In genomic region chr2:129863350-129863749, GRCh38 we compare ENCODE assay signal across 33 cellular contexts.
"Had no signal": no experiment of that assay in that cellular context is flagged by ENCODE, and none has a peak within 500 bp of the region (broad histone marks: within the 10 kb centered on the region; RNA-seq: fewer than 3 reads in every experiment).

No MANE protein-coding gene starts in this region.

- H3K4me3 ChIP-seq: adrenal gland, body of pancreas, cardiac muscle cell, colonic mucosa, dorsolateral prefrontal cortex, esophagus muscularis mucosa, gastrocnemius medialis, heart left ventricle had no signal

- H3K27me3 Mint-ChIP-seq: activated CD4-positive, alpha-beta memory T cell treated with anti-CD3 and anti-CD28 coated beads for 36 hours; activated CD4-positive, alpha-beta T cell treated with anti-CD3 and anti-CD28 coated beads for 36 hours; activated CD4-positive, alpha-beta T cell treated with anti-CD3 and anti-CD28 coated beads, Interleukin-2, amount 10 ng/mL, durations not matched to agents 24 days and 14 days; activated naive CD4-positive, alpha-beta T cell treated with anti-CD3 and anti-CD28 coated beads, Interleukin-2, amount 50 U/mL, for 24 hours; activated naive CD8-positive, alpha-beta T cell treated with anti-CD3 and anti-CD28 coated beads for 36 hours; activated naive CD8-positive, alpha-beta T cell treated with anti-CD3 and anti-CD28 coated beads, Interleukin-2, amount 50 U/mL, for 24 hours; dendritic cell treated with granulocyte-macrophage colony-stimulating factor and Interleukin-4, amounts not matched to agents 40 ng/mL and 50 ng/mL, for 4 days had no signal

- H3K4me3 Mint-ChIP-seq: activated CD4-positive, alpha-beta memory T cell treated with anti-CD3 and anti-CD28 coated beads for 36 hours; activated CD4-positive, alpha-beta T cell treated with anti-CD3 and anti-CD28 coated beads for 36 hours; activated CD4-positive, alpha-beta T cell treated with anti-CD3 and anti-CD28 coated beads, Interleukin-2, amount 10 ng/mL, durations not matched to agents 24 days and 14 days; activated CD8-positive, alpha-beta T cell treated with anti-CD3 and anti-CD28 coated beads, Interleukin-2, amount 10 ng/mL, durations not matched to agents 7 days and 5 days; activated naive CD4-positive, alpha-beta T cell treated with anti-CD3 and anti-CD28 coated beads for 36 hours; activated naive CD4-positive, alpha-beta T cell treated with anti-CD3 and anti-CD28 coated beads, Interleukin-2, amount 50 U/mL, for 24 hours; activated naive CD8-positive, alpha-beta T cell treated with anti-CD3 and anti-CD28 coated beads for 36 hours; activated naive CD8-positive, alpha-beta T cell treated with anti-CD3 and anti-CD28 coated beads, Interleukin-2, amount 50 U/mL, for 24 hours; activated T-cell treated with anti-CD3 and anti-CD28 coated beads, Interleukin-2, amount 50 U/mL, for 4 hours; activated T-helper 1 cell treated with anti-CD3 and anti-CD28 coated beads, Interleukin-12 subunit alpha, Interleukin-12 subunit beta, Interleukin-2, Interleukin-4 antibody, amounts not matched to agents 30 ng/mL and 10 ng/mL and 1 ng/mL, durations not matched to agents 14 hours and 24 hours and 36 hours; dendritic cell treated with granulocyte-macrophage colony-stimulating factor and Interleukin-4, amounts not matched to agents 40 ng/mL and 50 ng/mL, for 4 days; T-helper 17 cell had no signal

- H3K27me3 ChIP-seq: adrenal gland, body of pancreas, cardiac muscle cell, colonic mucosa, dorsolateral prefrontal cortex, esophagus muscularis mucosa, foreskin keratinocyte, gastrocnemius medialis, heart left ventricle had no signal

- H3K9me3 ChIP-seq: adrenal gland, body of pancreas, colonic mucosa, esophagus muscularis mucosa, gastrocnemius medialis, heart left ventricle had no signal

- H3K9me3 Mint-ChIP-seq: activated CD4-positive, alpha-beta memory T cell treated with anti-CD3 and anti-CD28 coated beads for 36 hours; activated CD4-positive, alpha-beta T cell treated with anti-CD3 and anti-CD28 coated beads, Interleukin-2, amount 10 ng/mL, durations not matched to agents 24 days and 14 days; activated naive CD4-positive, alpha-beta T cell treated with anti-CD3 and anti-CD28 coated beads for 36 hours; activated naive CD4-positive, alpha-beta T cell treated with anti-CD3 and anti-CD28 coated beads, Interleukin-2, amount 50 U/mL, for 24 hours; activated naive CD8-positive, alpha-beta T cell treated with anti-CD3 and anti-CD28 coated beads for 36 hours; activated naive CD8-positive, alpha-beta T cell treated with anti-CD3 and anti-CD28 coated beads, Interleukin-2, amount 50 U/mL, for 24 hours; activated T-cell treated with anti-CD3 and anti-CD28 coated beads, Interleukin-2, amount 50 U/mL, for 4 hours; activated T-helper 1 cell treated with anti-CD3 and anti-CD28 coated beads, Interleukin-12 subunit alpha, Interleukin-12 subunit beta, Interleukin-2, Interleukin-4 antibody, amounts not matched to agents 30 ng/mL and 10 ng/mL and 1 ng/mL, durations not matched to agents 14 hours and 24 hours and 36 hours; activated T-helper 2 cell treated with anti-CD3 and anti-CD28 coated beads, Interferon-gamma antibody, Interleukin-2, Interleukin-4, amounts not matched to agents 10 μg/mL and 5 μg/mL and 100 μg/mL, durations not matched to agents 14 hours and 24 hours and 36 hours; dendritic cell treated with granulocyte-macrophage colony-stimulating factor and Interleukin-4, amounts not matched to agents 40 ng/mL and 50 ng/mL, for 4 days had no signal

- H3K27ac Mint-ChIP-seq: activated CD4-positive, alpha-beta memory T cell treated with anti-CD3 and anti-CD28 coated beads for 36 hours; activated CD4-positive, alpha-beta T cell treated with anti-CD3 and anti-CD28 coated beads for 36 hours; activated CD4-positive, alpha-beta T cell treated with anti-CD3 and anti-CD28 coated beads, Interleukin-2, amount 10 ng/mL, durations not matched to agents 24 days and 14 days; activated CD8-positive, alpha-beta T cell treated with anti-CD3 and anti-CD28 coated beads, Interleukin-2, amount 10 ng/mL, durations not matched to agents 7 days and 5 days; activated naive CD4-positive, alpha-beta T cell treated with anti-CD3 and anti-CD28 coated beads for 36 hours; activated naive CD4-positive, alpha-beta T cell treated with anti-CD3 and anti-CD28 coated beads, Interleukin-2, amount 50 U/mL, for 24 hours; activated naive CD8-positive, alpha-beta T cell treated with anti-CD3 and anti-CD28 coated beads for 36 hours; activated naive CD8-positive, alpha-beta T cell treated with anti-CD3 and anti-CD28 coated beads, Interleukin-2, amount 50 U/mL, for 24 hours; activated T-helper 1 cell treated with anti-CD3 and anti-CD28 coated beads, Interleukin-12 subunit alpha, Interleukin-12 subunit beta, Interleukin-2, Interleukin-4 antibody, amounts not matched to agents 30 ng/mL and 10 ng/mL and 1 ng/mL, durations not matched to agents 14 hours and 24 hours and 36 hours; activated T-helper 2 cell treated with anti-CD3 and anti-CD28 coated beads, Interferon-gamma antibody, Interleukin-2, Interleukin-4, amounts not matched to agents 10 μg/mL and 5 μg/mL and 100 μg/mL, durations not matched to agents 14 hours and 24 hours and 36 hours; dendritic cell treated with granulocyte-macrophage colony-stimulating factor and Interleukin-4, amounts not matched to agents 40 ng/mL and 50 ng/mL, for 4 days; T-helper 17 cell had no signal

- ATAC-seq: activated CD4-positive, alpha-beta T cell treated with anti-CD3 and anti-CD28 coated beads for 36 hours; activated CD8-positive, alpha-beta T cell treated with anti-CD3 and anti-CD28 coated beads, Interleukin-2, amount 10 ng/mL, durations not matched to agents 7 days and 5 days; activated naive CD8-positive, alpha-beta T cell treated with anti-CD3 and anti-CD28 coated beads, Interleukin-2, amount 50 U/mL, for 24 hours; activated T-cell treated with anti-CD3 and anti-CD28 coated beads, Interleukin-2, amount 50 U/mL, for 4 hours; body of pancreas; gastrocnemius medialis; heart left ventricle; T-helper 17 cell had no signal

- H3K4me1 Mint-ChIP-seq: activated CD4-positive, alpha-beta T cell treated with anti-CD3 and anti-CD28 coated beads for 36 hours; activated CD4-positive, alpha-beta T cell treated with anti-CD3 and anti-CD28 coated beads, Interleukin-2, amount 10 ng/mL, durations not matched to agents 24 days and 14 days; activated naive CD4-positive, alpha-beta T cell treated with anti-CD3 and anti-CD28 coated beads, Interleukin-2, amount 50 U/mL, for 24 hours; activated naive CD8-positive, alpha-beta T cell treated with anti-CD3 and anti-CD28 coated beads for 36 hours; activated naive CD8-positive, alpha-beta T cell treated with anti-CD3 and anti-CD28 coated beads, Interleukin-2, amount 50 U/mL, for 24 hours; T-helper 17 cell had no signal

- DNase-seq: activated CD4-positive, alpha-beta memory T cell treated with anti-CD3 and anti-CD28 coated beads for 36 hours; activated CD4-positive, alpha-beta T cell treated with anti-CD3 and anti-CD28 coated beads for 36 hours; activated CD4-positive, alpha-beta T cell treated with anti-CD3 and anti-CD28 coated beads, Interleukin-2, amount 10 ng/mL, durations not matched to agents 24 days and 14 days; activated CD4-positive, CD25-positive, alpha-beta regulatory T cell; activated CD4-positive, CD25-positive, alpha-beta regulatory T cell treated with anti-CD3 and anti-CD28 coated beads, Interleukin-2, amount 50 U/mL, for 72 hours; activated CD8-positive, alpha-beta T cell treated with anti-CD3 and anti-CD28 coated beads, Interleukin-2, amount 10 ng/mL, durations not matched to agents 7 days and 5 days; activated effector memory CD4-positive, alpha-beta T cell treated with anti-CD3 and anti-CD28 coated beads, Interleukin-2, amount 50 U/mL, for 16 hours; activated naive CD4-positive, alpha-beta T cell treated with anti-CD3 and anti-CD28 coated beads for 36 hours; activated naive CD8-positive, alpha-beta T cell treated with anti-CD3 and anti-CD28 coated beads for 36 hours; activated naive CD8-positive, alpha-beta T cell treated with anti-CD3 and anti-CD28 coated beads, Interleukin-2, amount 50 U/mL, for 24 hours; activated T-cell treated with anti-CD3 and anti-CD28 coated beads, Interleukin-2, amount 50 U/mL, for 4 hours; adrenal gland; amygdala; aorta; body of pancreas; central memory CD4-positive, alpha-beta T cell; cerebellar nuclear complex; colonic mucosa; dorsolateral prefrontal cortex; effector memory CD4-positive, alpha-beta T cell; erythroblast; foreskin keratinocyte; gastrocnemius medialis; glutamatergic neuron; heart left ventricle; T-helper 1 cell; T-helper 17 cell had no signal

- H3K27ac ChIP-seq: adrenal gland, body of pancreas, cardiac muscle cell, colonic mucosa, dorsolateral prefrontal cortex, esophagus muscularis mucosa, foreskin keratinocyte, gastrocnemius medialis, heart left ventricle had no signal

- H3K36me3 Mint-ChIP-seq: activated CD4-positive, alpha-beta memory T cell treated with anti-CD3 and anti-CD28 coated beads for 36 hours; activated naive CD4-positive, alpha-beta T cell treated with anti-CD3 and anti-CD28 coated beads, Interleukin-2, amount 50 U/mL, for 24 hours; activated naive CD8-positive, alpha-beta T cell treated with anti-CD3 and anti-CD28 coated beads for 36 hours had no signal

- H3K4me1 ChIP-seq: adrenal gland, body of pancreas, colonic mucosa, esophagus muscularis mucosa, foreskin keratinocyte, gastrocnemius medialis, heart left ventricle had no signal

- H3K36me3 ChIP-seq: adrenal gland, cardiac muscle cell, colonic mucosa, esophagus muscularis mucosa, gastrocnemius medialis, heart left ventricle had no signal
